ENCODE assay signal across 1 cellular context in genomic region chr9:128881884-128882676, GRCh38.
TF ChIP-seq lines count a peak whose summit lies in the region.

KYAT1 (minus strand) TSS chr9:128881950; CDS start chr9:128845405, 36,545 bp downstream.
LRRC8A (plus strand) TSS chr9:128882133; CDS start chr9:128907165, 25,032 bp downstream.

TF ChIP-seq in HepG2, 621 proteins besides CTCF, POLR2A, EP300 and RAD21 (continued from another document and continues in another):
- peak; percentile 40; the same call in 1 of the 2 replicates for TF ChIP-seq ARID5B (CRISPR knock-in tag; IDR thresholded peaks at IDR 0.05)
- TF ChIP-seq ATF7 (IDR thresholded peaks at IDR 0.05) = peak; percentile 98
- TF ChIP-seq ATF7 (CRISPR knock-in tag; IDR thresholded peaks at IDR 0.05) = peak; percentile 82
- no peak for TF ChIP-seq GTF3A (CRISPR knock-in tag; conservative IDR thresholded peaks at IDR 0.05)
- TF ChIP-seq ZNF513 (CRISPR knock-in tag; conservative IDR thresholded peaks at IDR 0.05) = no peak
- TF ChIP-seq ZNF687 (CRISPR knock-in tag; IDR thresholded peaks at IDR 0.05) = peak; percentile 82
- TF ChIP-seq THAP11 (CRISPR knock-in tag; IDR thresholded peaks at IDR 0.05) = peak; percentile 89
- no peak for TF ChIP-seq HOXD1 (CRISPR knock-in tag; IDR thresholded peaks at IDR 0.05)
- TF ChIP-seq REPIN1 (CRISPR knock-in tag; IDR thresholded peaks at IDR 0.05; ENCODE audit: borderline replicate concordance, low read depth) = peak; percentile 48; the same call in 1 of the 2 replicates
- peak; percentile 50; the same call in 1 of the 2 replicates for TF ChIP-seq FOXO1 (CRISPR knock-in tag; IDR thresholded peaks at IDR 0.05)
- TF ChIP-seq REST (IDR thresholded peaks at IDR 0.05; ENCODE audit: borderline replicate concordance in 1 of 2, low read depth in 1 of 2, low read length in 2 of 2) = 0 out of 4 replicates have a peak, but pooled peaks of 1 of the 2 experiments have one; percentile 11
- TF ChIP-seq SRY (CRISPR knock-in tag; IDR thresholded peaks at IDR 0.05) = no peak; the same call in 1 of the 2 replicates
- TF ChIP-seq ZNF512B (CRISPR knock-in tag; IDR thresholded peaks at IDR 0.05; ENCODE audit: borderline replicate concordance) = no peak
- no peak for TF ChIP-seq TCF12 (IDR thresholded peaks at IDR 0.05)
- TF ChIP-seq TCF12 (CRISPR knock-in tag; IDR thresholded peaks at IDR 0.05) = no peak
- peak; percentile 97 for TF ChIP-seq ATF2 (CRISPR knock-in tag; IDR thresholded peaks at IDR 0.05)
- TF ChIP-seq ZNF18 (CRISPR knock-in tag; IDR thresholded peaks at IDR 0.05; ENCODE audit: insufficient replicate concordance) = no peak
- TF ChIP-seq PHF20 (CRISPR knock-in tag; IDR thresholded peaks at IDR 0.05) = peak; percentile 88
- no peak for TF ChIP-seq MNT (IDR thresholded peaks at IDR 0.05)
- TF ChIP-seq JARID2 (CRISPR knock-in tag; IDR thresholded peaks at IDR 0.05; ENCODE audit: insufficient replicate concordance) = no peak
- peak; percentile 23; the same call in 1 of the 2 replicates for TF ChIP-seq ZNF205 (CRISPR knock-in tag; IDR thresholded peaks at IDR 0.05)
- no peak for TF ChIP-seq SMAD9 (CRISPR knock-in tag; IDR thresholded peaks at IDR 0.05)
- no peak for TF ChIP-seq NR2F1 (CRISPR knock-in tag; IDR thresholded peaks at IDR 0.05)
- TF ChIP-seq TOPORS (CRISPR knock-in tag; IDR thresholded peaks at IDR 0.05) = peak; percentile 14; the same call in 1 of the 2 replicates
- TF ChIP-seq POLR2AphosphoS5 (IDR thresholded peaks at IDR 0.05; ENCODE audit: low read depth, low read length) = peak; percentile 59
- peak; percentile 72 for TF ChIP-seq POGK (CRISPR knock-in tag; conservative IDR thresholded peaks at IDR 0.05)
- no peak for TF ChIP-seq RFX1 (IDR thresholded peaks at IDR 0.05)
- no peak for TF ChIP-seq U2AF1 (optimal IDR thresholded peaks at IDR 0.05; ENCODE audit: low read depth, low read length)
- TF ChIP-seq ZNF136 (CRISPR knock-in tag; IDR thresholded peaks at IDR 0.05; ENCODE audit: low read depth) = no peak
